Comparison of ENCODE assay signal across 35 cellular contexts in genomic region chr22:20610757-20611156, GRCh38.
"Had no signal": no experiment of that assay in that cellular context is flagged by ENCODE, and none has a peak within 500 bp of the region (broad histone marks: within the 10 kb centered on the region; RNA-seq: fewer than 3 reads in every experiment).

No MANE protein-coding gene starts in this region.

- H3K4me3 ChIP-seq: MG63, Peyer's patch had no signal

- H3K36me3 ChIP-seq: MG63, Peyer's patch had no signal

- ATAC-seq: activated CD8-positive, alpha-beta T cell treated with anti-CD3 and anti-CD28 coated beads for 36 hours; PC-3; Right ventricle myocardium inferior; SK-N-SH treated with all-trans-retinoic acid at 6 μM for 48 hours had no signal

- H3K27me3 ChIP-seq: MG63, Peyer's patch had no signal

- H3K27ac ChIP-seq: Peyer's patch, VCaP had no signal

- FAIRE-seq: bronchial epithelial cell had no signal

- DNase-seq: activated B cell treated with CpG ODN at 0.5 μM for 24 hours; activated CD4-positive, alpha-beta T cell treated with anti-CD3 and anti-CD28 coated beads for 4 hours; activated CD4-positive, alpha-beta T cell treated with anti-CD3 and anti-CD28 coated beads, Interleukin-2, amount 50 U/mL, for 4 hours; activated CD4-positive, CD25-positive, alpha-beta regulatory T cell treated with anti-CD3 and anti-CD28 coated beads, Interleukin-2, amount 50 U/mL, for 72 hours; activated CD8-positive, alpha-beta T cell treated with anti-CD3 and anti-CD28 coated beads for 36 hours; activated gamma-delta T cell; activated naive CD4-positive, alpha-beta T cell treated with Interleukin-2 at 50 U/mL for 16 hours; activated naive CD8-positive, alpha-beta T cell treated with anti-CD3 and anti-CD28 coated beads, Interleukin-2, amount 10 ng/mL, durations not matched to agents 7 days and 5 days; activated T-cell treated with anti-CD3 and anti-CD28 coated beads, Interleukin-2, amount 50 U/mL, for 24 hours; amygdala; caudate nucleus; Kasumi-1; KG1; NCI-H1048; NCI-H1105 treated with DMSO at 0.1 percent for 48 hours; NCI-H1436; NCI-H1694; NCI-H1930; NCI-H2081 treated with DMSO at 0.1 percent for 48 hours; NCI-H510A; NCI-H526; NCI-H748 treated with DMSO at 0.1 percent for 48 hours; NK-92 treated with Interleukin-12 subunit alpha and Interleukin-12 subunit beta, amount 100 ng/mL, for 24 hours; PC-3; RPMI8226; SIG-M5; T-helper 1 cell; T-helper 2 cell; T-helper 9 cell had no signal

- H3K9me3 ChIP-seq: MG63, Peyer's patch had no signal
